In the genomic region with DNA sequence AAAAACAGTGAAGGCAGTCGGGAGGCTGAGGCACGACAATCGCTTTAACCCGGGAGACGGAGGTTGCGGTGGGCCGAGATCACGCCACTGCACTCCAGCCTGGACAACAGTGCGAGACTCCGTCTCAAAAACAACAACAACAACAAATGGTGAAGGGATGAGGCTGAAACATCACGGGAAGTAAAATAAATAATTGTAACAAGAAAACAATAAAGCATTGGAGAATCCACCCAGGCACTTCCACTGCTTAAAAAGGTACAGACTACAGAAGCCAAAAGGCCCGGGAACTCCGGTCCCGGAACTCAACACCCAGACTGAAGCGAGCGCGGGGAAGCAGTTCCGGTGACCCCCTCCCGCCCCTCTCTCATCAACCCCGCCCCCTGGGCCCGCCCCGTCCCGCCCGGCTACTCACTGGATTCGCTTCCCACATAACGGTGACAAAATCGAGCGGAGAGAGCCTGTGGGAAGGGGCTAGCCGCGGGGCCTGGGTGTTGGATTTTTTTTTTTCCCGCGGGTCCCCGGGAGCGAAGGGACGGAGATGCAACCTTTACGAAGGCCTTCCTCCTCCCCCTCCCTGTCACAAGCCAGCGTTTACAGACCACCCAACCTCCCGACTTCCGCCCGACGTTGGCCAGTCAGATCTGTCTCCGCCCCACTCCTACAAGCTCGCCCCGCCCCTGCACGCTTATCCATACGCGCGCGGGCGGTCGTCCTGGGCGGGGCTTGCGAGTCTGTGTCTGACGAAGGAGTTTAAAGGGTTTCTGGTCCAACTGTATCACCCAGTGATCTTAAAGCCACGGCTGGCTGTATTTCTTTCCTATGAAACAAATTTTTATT, we compare ENCODE assay signal across 8 cellular contexts. TPM values are rescaled to one million over a fixed set of nuclear protein-coding genes. Genes with fewer than 3 reads are reported as not detected.
DNase-seq lines count a peak whose midpoint lies in the region; ATAC-seq and TF ChIP-seq lines count a peak whose summit lies in the region.

A gene with protein sequence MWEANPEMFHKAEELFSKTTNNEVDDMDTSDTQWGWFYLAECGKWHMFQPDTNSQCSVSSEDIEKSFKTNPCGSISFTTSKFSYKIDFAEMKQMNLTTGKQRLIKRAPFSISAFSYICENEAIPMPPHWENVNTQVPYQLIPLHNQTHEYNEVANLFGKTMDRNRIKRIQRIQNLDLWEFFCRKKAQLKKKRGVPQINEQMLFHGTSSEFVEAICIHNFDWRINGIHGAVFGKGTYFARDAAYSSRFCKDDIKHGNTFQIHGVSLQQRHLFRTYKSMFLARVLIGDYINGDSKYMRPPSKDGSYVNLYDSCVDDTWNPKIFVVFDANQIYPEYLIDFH (minus strand): TSS at position 600 of the 837 bp plus-strand sequence. CDS start 170 bp downstream, at position 430.

- no peaks in the 10 kb centered on the region for H3K27me3 Mint-ChIP-seq in activated naive CD8-positive, alpha-beta T cell treated with anti-CD3 and anti-CD28 coated beads, Interleukin-2, amount 50 U/mL, for 24 hours
- peaks cover 9% of the 10 kb centered on the region for H3K27me3 Mint-ChIP-seq in type B pancreatic cell

- peak within 1 kb of the TSS; percentile 77 for H3K9ac ChIP-seq in trophoblast cell (ENCODE audit: low read length)

- H3K4me2 ChIP-seq in trophoblast cell (ENCODE audit: low read length): peak within 1 kb of the TSS; percentile 86

- peak within 1 kb of the TSS; percentile 61 for H3K4me3 ChIP-seq in GM12864 (ENCODE audit: low read depth, low read length)
- peak within 1 kb of the TSS; percentile 60 for H3K4me3 ChIP-seq in cardiac muscle cell
- peak within 1 kb of the TSS; percentile 81 for H3K4me3 ChIP-seq in trophoblast cell (ENCODE audit: low read depth, low read length)

- H2BK120ac ChIP-seq in trophoblast cell (ENCODE audit: insufficient read depth, low read length, poor library complexity): peak within 1 kb of the TSS; percentile 87

- DNase-seq in GM12864 (ENCODE audit: low read depth): peak; percentile 90
- peak; percentile 89 for DNase-seq in NCI-H1417 treated with DMSO at 0.1 percent for 48 hours (lab: John Stamatoyannopoulos, UW)
- peak; percentile 99 for DNase-seq in SW480 (ENCODE audit: low spot score)
- peak; percentile 98 for DNase-seq in activated naive CD8-positive, alpha-beta T cell treated with anti-CD3 and anti-CD28 coated beads, Interleukin-2, amount 50 U/mL, for 24 hours
- peak; percentile 98 for DNase-seq in cardiac muscle cell (ENCODE audit: low read depth in 1 of 2, low spot score in 1 of 2)
- peak; percentile 94 to 95 for DNase-seq in trophoblast cell
- DNase-seq in type B pancreatic cell (ENCODE audit: extremely low spot score, unreplicated experiment): peak; percentile 94

- H4K8ac ChIP-seq in trophoblast cell (ENCODE audit: low read depth, low read length): peak within 1 kb of the TSS; percentile 92

- H3K9me3 ChIP-seq in cardiac muscle cell (ENCODE audit: low read depth): no peaks in the 10 kb centered on the region
- H3K9me3 ChIP-seq in trophoblast cell (ENCODE audit: insufficient read depth, low read depth, low read length): no peaks in the 10 kb centered on the region

- peak within 1 kb of the TSS; percentile 77 for H4K91ac ChIP-seq in trophoblast cell (ENCODE audit: low read depth, low read length)

- peak within 1 kb of the TSS; percentile 96 for H3K4me3 Mint-ChIP-seq in activated naive CD8-positive, alpha-beta T cell treated with anti-CD3 and anti-CD28 coated beads, Interleukin-2, amount 50 U/mL, for 24 hours
- H3K4me3 Mint-ChIP-seq in type B pancreatic cell: peak within 1 kb of the TSS; percentile 95

- H3K79me1 ChIP-seq in trophoblast cell (ENCODE audit: low read length): peaks cover 3% of the 10 kb centered on the region

- no peaks in the 10 kb centered on the region for H3K36me3 ChIP-seq in cardiac muscle cell
- H3K36me3 ChIP-seq in trophoblast cell (ENCODE audit: control insufficient read depth in 1 of 2, insufficient read depth in 2 of 2, low read length in 2 of 2): no peaks in the 10 kb centered on the region

- peak within 1 kb of the TSS; percentile 92 for H3K14ac ChIP-seq in trophoblast cell (ENCODE audit: low read length)

- H3K27ac Mint-ChIP-seq in activated naive CD8-positive, alpha-beta T cell treated with anti-CD3 and anti-CD28 coated beads, Interleukin-2, amount 50 U/mL, for 24 hours: peak within 1 kb of the TSS; percentile 98
- H3K27ac Mint-ChIP-seq in type B pancreatic cell: peak within 1 kb of the TSS; percentile 96

- H2BK5ac ChIP-seq in trophoblast cell (ENCODE audit: low read depth, low read length, poor library complexity): peak within 1 kb of the TSS; percentile 91

- H3K9me3 Mint-ChIP-seq in activated naive CD8-positive, alpha-beta T cell treated with anti-CD3 and anti-CD28 coated beads, Interleukin-2, amount 50 U/mL, for 24 hours: no peaks in the 10 kb centered on the region
- H3K9me3 Mint-ChIP-seq in type B pancreatic cell: peaks cover 6% of the 10 kb centered on the region

- peak within 1 kb of the TSS; percentile 64 for H4K12ac ChIP-seq in trophoblast cell (ENCODE audit: low read depth, low read length)

- peaks cover 13% of the 10 kb centered on the region for H3K4me1 ChIP-seq in cardiac muscle cell (ENCODE audit: low read depth)
- peaks cover 3 to 4% of the 10 kb centered on the region in 2 experiments for H3K4me1 ChIP-seq in trophoblast cell (ENCODE audit: control insufficient read depth in 1 of 2, insufficient read depth in 2 of 2, low read length in 2 of 2)

- peak within 1 kb of the TSS; percentile 26 for H2AK5ac ChIP-seq in trophoblast cell (ENCODE audit: low read length)

- H3K27ac ChIP-seq in cardiac muscle cell: peak within 1 kb of the TSS; percentile 94
- H3K27ac ChIP-seq in trophoblast cell (ENCODE audit: low read depth, low read length): peak within 1 kb of the TSS; percentile 79

- peak; percentile 96 for ATAC-seq in HG02759 (IDR thresholded peaks at IDR 0.05; ENCODE audit: unreplicated experiment)
- peak; percentile 94 for ATAC-seq in activated naive CD8-positive, alpha-beta T cell treated with anti-CD3 and anti-CD28 coated beads, Interleukin-2, amount 50 U/mL, for 24 hours

- H2BK12ac ChIP-seq in trophoblast cell (ENCODE audit: low read length): no peak within 1 kb of the TSS

- H3K4ac ChIP-seq in trophoblast cell (ENCODE audit: low read depth, low read length): peak within 1 kb of the TSS; percentile 84

- peaks cover 7% of the 10 kb centered on the region for H3K36me3 Mint-ChIP-seq in activated naive CD8-positive, alpha-beta T cell treated with anti-CD3 and anti-CD28 coated beads, Interleukin-2, amount 50 U/mL, for 24 hours (ENCODE audit: low read depth)
- H3K36me3 Mint-ChIP-seq in type B pancreatic cell: peaks cover 14% of the 10 kb centered on the region

- no peak within 1 kb of the TSS for H3K23ac ChIP-seq in trophoblast cell (ENCODE audit: low read length)

- peak within 1 kb of the TSS; percentile 84 for H2AFZ ChIP-seq in trophoblast cell (ENCODE audit: insufficient read depth, low read length, poor library complexity)

- H3K79me2 ChIP-seq in trophoblast cell (ENCODE audit: control insufficient read depth, insufficient read depth, low read length, poor library complexity): no peaks in the 10 kb centered on the region

- no CpG with 5 or more reads among the region's 55 CpGs for WGBS in trophoblast cell (ENCODE audit: extremely low coverage, insufficient coverage, insufficient read length)

- TF ChIP-seq CTCF in GM12864 (IDR thresholded peaks at IDR 0.05; ENCODE audit: low read depth, low read length, missing control alignments) (no peak), cardiac muscle cell (IDR thresholded peaks at IDR 0.05; ENCODE audit: low read depth, low read length) (no peak), type B pancreatic cell (conservative IDR thresholded peaks at IDR 0.05) (no peak)

- H3K4me1 Mint-ChIP-seq in activated naive CD8-positive, alpha-beta T cell treated with anti-CD3 and anti-CD28 coated beads, Interleukin-2, amount 50 U/mL, for 24 hours: peaks cover 48% of the 10 kb centered on the region
- H3K4me1 Mint-ChIP-seq in type B pancreatic cell (ENCODE audit: unreplicated experiment): peaks cover 10% of the 10 kb centered on the region

- no peaks in the 10 kb centered on the region for H3K27me3 ChIP-seq in cardiac muscle cell
- no peaks in the 10 kb centered on the region for H3K27me3 ChIP-seq in trophoblast cell (ENCODE audit: insufficient read depth, low read length)

- H3K18ac ChIP-seq in trophoblast cell (ENCODE audit: low read length): peak within 1 kb of the TSS; percentile 87

RNA-seq across cellular contexts. Expression of the gene that starts here (rescaled TPM):
- 3.0 and 5.7 TPM in 2 replicates for total RNA-seq in cardiac muscle cell
- polyA plus RNA-seq in cardiac muscle cell: 2.5 and 3.0 TPM in 2 replicates
- 5.7 and 7.8 TPM in 2 replicates for polyA plus RNA-seq in trophoblast cell (2013)
- total RNA-seq in type B pancreatic cell (ENCODE audit: low replicate concordance): 14.4 and 14.5 TPM in 2 replicates

Comparison
In these comparisons a context has a peak if more than half of its experiments do, and no peak if none do; other contexts are left out.
1. Peak in every context shown above with its lines: DNase-seq, ATAC-seq, H3K4me3 ChIP-seq and H3K27ac ChIP-seq.